ENCODE assay signal across 26 cellular contexts in genomic region chr10:9786576-9786975, GRCh38.
DNase-seq lines count a peak whose midpoint lies in the region; ATAC-seq, FAIRE-seq and TF ChIP-seq lines count a peak whose summit lies in the region.
"Had no signal": no experiment of that assay in that cellular context is flagged by ENCODE, and none has a peak within 500 bp of the region (broad histone marks: within the 10 kb centered on the region; RNA-seq: fewer than 3 reads in every experiment).

No MANE protein-coding gene starts in this region.

- H3K4me1 Mint-ChIP-seq in astrocyte (ENCODE audit: low read depth, unreplicated experiment) = peaks cover 26% of the 10 kb centered on the region
- H3K4me1 Mint-ChIP-seq in activated T-helper 1 cell treated with anti-CD3 and anti-CD28 coated beads, Interleukin-12 subunit alpha, Interleukin-12 subunit beta, Interleukin-2, Interleukin-4 antibody, amounts not matched to agents 30 ng/mL and 10 ng/mL and 1 ng/mL, durations not matched to agents 14 hours and 24 hours and 36 hours (ENCODE audit: low read depth) = no peaks in the 10 kb centered on the region
- H3K4me1 Mint-ChIP-seq: activated CD4-positive, alpha-beta T cell treated with anti-CD3 and anti-CD28 coated beads, Interleukin-2, amount 10 ng/mL, durations not matched to agents 7 days and 5 days; activated T-helper 17 cell treated with anti-CD3 and anti-CD28 coated beads, Interleukin-2, amount 50 U/mL, for 72 hours; brain had no signal

- peak overlapping the region; percentile 69 for H3K27ac Mint-ChIP-seq in astrocyte (ENCODE audit: unreplicated experiment)
- H3K27ac Mint-ChIP-seq in activated T-helper 1 cell treated with anti-CD3 and anti-CD28 coated beads, Interleukin-12 subunit alpha, Interleukin-12 subunit beta, Interleukin-2, Interleukin-4 antibody, amounts not matched to agents 30 ng/mL and 10 ng/mL and 1 ng/mL, durations not matched to agents 14 hours and 24 hours and 36 hours = no peak overlapping the region
- H3K27ac Mint-ChIP-seq: activated CD4-positive, alpha-beta T cell treated with anti-CD3 and anti-CD28 coated beads, Interleukin-2, amount 10 ng/mL, durations not matched to agents 7 days and 5 days; activated naive CD4-positive, alpha-beta T cell treated with anti-CD3 and anti-CD28 coated beads, Interleukin-2, amount 50 U/mL, for 72 hours; activated T-helper 17 cell treated with anti-CD3 and anti-CD28 coated beads, Interleukin-2, amount 50 U/mL, for 72 hours; brain had no signal

- H3K27me3 ChIP-seq in astrocyte (ENCODE audit: insufficient read depth, low read length) (no peaks in the 10 kb centered on the region), smooth muscle cell (ENCODE audit: low read depth) (no peaks in the 10 kb centered on the region)
- H3K27me3 ChIP-seq: BE2C, hepatocyte, stomach, transverse colon had no signal

- no peak overlapping the region for H3K4me3 ChIP-seq in astrocyte (ENCODE audit: insufficient read depth, low read depth, low read length)
- H3K4me3 ChIP-seq in fibroblast of pulmonary artery (replicated peaks; ENCODE audit: low read depth, low read length) = no peak overlapping the region
- H3K4me3 ChIP-seq in smooth muscle cell = no peak overlapping the region
- H3K4me3 ChIP-seq: coronary artery, hepatocyte, lower lobe of right lung, SK-N-MC, stomach, transverse colon had no signal

- H3K9me3 ChIP-seq in astrocyte (ENCODE audit: insufficient read depth, low read depth, low read length) = no peaks in the 10 kb centered on the region
- H3K9me3 ChIP-seq in smooth muscle cell (replicated peaks; ENCODE audit: low read depth) = no peaks in the 10 kb centered on the region
- H3K9me3 ChIP-seq: BE2C, lower lobe of right lung, transverse colon had no signal

- H3K4me3 Mint-ChIP-seq in astrocyte (ENCODE audit: unreplicated experiment) = no peak overlapping the region
- H3K4me3 Mint-ChIP-seq in activated T-helper 1 cell treated with anti-CD3 and anti-CD28 coated beads, Interleukin-12 subunit alpha, Interleukin-12 subunit beta, Interleukin-2, Interleukin-4 antibody, amounts not matched to agents 30 ng/mL and 10 ng/mL and 1 ng/mL, durations not matched to agents 14 hours and 24 hours and 36 hours = no peak overlapping the region
- H3K4me3 Mint-ChIP-seq: activated CD4-positive, alpha-beta T cell treated with anti-CD3 and anti-CD28 coated beads, Interleukin-2, amount 10 ng/mL, durations not matched to agents 7 days and 5 days; activated T-helper 17 cell treated with anti-CD3 and anti-CD28 coated beads, Interleukin-2, amount 50 U/mL, for 72 hours; brain had no signal

- H3F3A ChIP-seq in smooth muscle cell (ENCODE audit: low read depth) = no peaks in the 10 kb centered on the region

- 73% methylated on average over 3 of the region's 3 CpGs for WGBS in smooth muscle cell (ENCODE audit: low lambda C conversion rate)

- intact Hi-C loops in activated T-helper 1 cell treated with anti-CD3 and anti-CD28 coated beads, Interleukin-12 subunit alpha, Interleukin-12 subunit beta, Interleukin-2, Interleukin-4 antibody, amounts not matched to agents 30 ng/mL and 10 ng/mL and 1 ng/mL, durations not matched to agents 14 hours and 24 hours and 36 hours (cut with micrococcal nuclease) = no loop called here

- no peak for TF ChIP-seq CTCF in astrocyte (IDR thresholded peaks at IDR 0.05; ENCODE audit: insufficient read depth, low read depth, low read length)
- no peak for TF ChIP-seq CTCF in fibroblast of pulmonary artery (IDR thresholded peaks at IDR 0.05; ENCODE audit: low read length, missing control alignments)
- TF ChIP-seq CTCF in smooth muscle cell (IDR thresholded peaks at IDR 0.05; ENCODE audit: borderline replicate concordance, insufficient read depth, poor library complexity, severe bottlenecking) = no peak

- H3K79me2 ChIP-seq in astrocyte (ENCODE audit: insufficient read depth, low read length) (no peaks in the 10 kb centered on the region), smooth muscle cell (ENCODE audit: low read depth) (no peaks in the 10 kb centered on the region)
- H3K79me2 ChIP-seq: hepatocyte had no signal

- no peaks in the 10 kb centered on the region for H3K36me3 Mint-ChIP-seq in astrocyte (ENCODE audit: low read depth, unreplicated experiment)
- no peaks in the 10 kb centered on the region for H3K36me3 Mint-ChIP-seq in activated T-helper 1 cell treated with anti-CD3 and anti-CD28 coated beads, Interleukin-12 subunit alpha, Interleukin-12 subunit beta, Interleukin-2, Interleukin-4 antibody, amounts not matched to agents 30 ng/mL and 10 ng/mL and 1 ng/mL, durations not matched to agents 14 hours and 24 hours and 36 hours (ENCODE audit: low read depth)
- H3K36me3 Mint-ChIP-seq: activated naive CD4-positive, alpha-beta T cell treated with anti-CD3 and anti-CD28 coated beads, Interleukin-2, amount 50 U/mL, for 72 hours; brain had no signal

- H3K4me2 ChIP-seq in astrocyte (ENCODE audit: low read length) (peak overlapping the region; percentile 60), smooth muscle cell (no peak overlapping the region)
- H3K4me2 ChIP-seq: hepatocyte had no signal

- no peaks in the 10 kb centered on the region for H3K36me3 ChIP-seq in astrocyte (ENCODE audit: insufficient read depth, low read length)
- H3K36me3 ChIP-seq in smooth muscle cell (ENCODE audit: low read depth) = no peaks in the 10 kb centered on the region
- H3K36me3 ChIP-seq: BE2C, lower lobe of right lung, stomach, transverse colon had no signal

- H3K4me1 ChIP-seq in astrocyte (ENCODE audit: insufficient read depth, low read length) = peaks cover 23% of the 10 kb centered on the region
- H3K4me1 ChIP-seq in smooth muscle cell (ENCODE audit: low read depth) = no peaks in the 10 kb centered on the region
- H3K4me1 ChIP-seq: BE2C, lower lobe of right lung, stomach, transverse colon had no signal

- no peaks in the 10 kb centered on the region for H3K9me3 Mint-ChIP-seq in astrocyte (ENCODE audit: unreplicated experiment)
- no peaks in the 10 kb centered on the region for H3K9me3 Mint-ChIP-seq in activated T-helper 1 cell treated with anti-CD3 and anti-CD28 coated beads, Interleukin-12 subunit alpha, Interleukin-12 subunit beta, Interleukin-2, Interleukin-4 antibody, amounts not matched to agents 30 ng/mL and 10 ng/mL and 1 ng/mL, durations not matched to agents 14 hours and 24 hours and 36 hours
- H3K9me3 Mint-ChIP-seq: activated CD4-positive, alpha-beta T cell treated with anti-CD3 and anti-CD28 coated beads, Interleukin-2, amount 10 ng/mL, durations not matched to agents 7 days and 5 days; activated naive CD4-positive, alpha-beta T cell treated with anti-CD3 and anti-CD28 coated beads, Interleukin-2, amount 50 U/mL, for 72 hours; activated T-helper 17 cell treated with anti-CD3 and anti-CD28 coated beads, Interleukin-2, amount 50 U/mL, for 72 hours had no signal

- H3K27ac ChIP-seq in astrocyte (ENCODE audit: low read depth, low read length) (peak overlapping the region; percentile 75), smooth muscle cell (ENCODE audit: low read depth) (peak overlapping the region; percentile 3)
- H3K27ac ChIP-seq: coronary artery, hepatocyte, lower lobe of right lung, SK-N-MC, stomach, transverse colon, VCaP had no signal

- no peaks in the 10 kb centered on the region for H3K27me3 Mint-ChIP-seq in astrocyte (ENCODE audit: low read depth, unreplicated experiment)
- peaks cover 2% of the 10 kb centered on the region for H3K27me3 Mint-ChIP-seq in activated T-helper 1 cell treated with anti-CD3 and anti-CD28 coated beads, Interleukin-12 subunit alpha, Interleukin-12 subunit beta, Interleukin-2, Interleukin-4 antibody, amounts not matched to agents 30 ng/mL and 10 ng/mL and 1 ng/mL, durations not matched to agents 14 hours and 24 hours and 36 hours (ENCODE audit: insufficient read depth)
- H3K27me3 Mint-ChIP-seq: activated T-helper 17 cell treated with anti-CD3 and anti-CD28 coated beads, Interleukin-2, amount 50 U/mL, for 72 hours; brain had no signal

- peak overlapping the region; percentile 43 for H3K9ac ChIP-seq in astrocyte (ENCODE audit: low read length)
- H3K9ac ChIP-seq in smooth muscle cell (ENCODE audit: low read depth) = no peak overlapping the region

- peak overlapping the region; percentile 12 for H2AFZ ChIP-seq in astrocyte (ENCODE audit: low read depth, low read length)
- H2AFZ ChIP-seq in smooth muscle cell (ENCODE audit: low read depth) = no peak overlapping the region
- H2AFZ ChIP-seq: hepatocyte had no signal

- DNase-seq in HCEC 1CT (peak; percentile 52), astrocyte (ENCODE audit: low read depth) (peak; percentile 92), fibroblast of pulmonary artery (ENCODE audit: low read depth) (peak; percentile 44), smooth muscle cell (lab: John Stamatoyannopoulos, UW; ENCODE audit: unreplicated experiment) (no peak), SKM-1 (lab: John Stamatoyannopoulos, UW; ENCODE audit: unreplicated experiment) (no peak)
- no peak for DNase-seq in activated T-helper 1 cell treated with anti-CD3 and anti-CD28 coated beads, Interleukin-12 subunit alpha, Interleukin-12 subunit beta, Interleukin-2, Interleukin-4 antibody, amounts not matched to agents 30 ng/mL and 10 ng/mL and 1 ng/mL, durations not matched to agents 14 hours and 24 hours and 36 hours (ENCODE audit: low spot score)
- DNase-seq in stimulated activated naive CD4-positive, alpha-beta T cell treated with Interleukin-2 at 50 U/mL for 16 hours (lab: John Stamatoyannopoulos, UW) = no peak
- DNase-seq: activated CD4-positive, alpha-beta T cell treated with anti-CD3 and anti-CD28 coated beads, Interleukin-2, amount 10 ng/mL, durations not matched to agents 7 days and 5 days; BE2C; lower lobe of right lung; NCI-H1417; NCI-H510A; stimulated activated CD4-positive, alpha-beta T cell treated with anti-CD3 and anti-CD28 coated beads, Interleukin-4, amount 100 ng/mL, for 4 hours; stomach; transverse colon had no signal

- ATAC-seq in GM18867 (IDR thresholded peaks at IDR 0.05; ENCODE audit: unreplicated experiment) = no peak
- ATAC-seq: activated naive CD4-positive, alpha-beta T cell treated with anti-CD3 and anti-CD28 coated beads, Interleukin-2, amount 50 U/mL, for 72 hours; activated T-helper 17 cell treated with anti-CD3 and anti-CD28 coated beads, Interleukin-2, amount 50 U/mL, for 72 hours; HepG2; lower lobe of right lung had no signal

- FAIRE-seq in astrocyte (lab: Jason Lieb, UNC) = no peak
- FAIRE-seq: endometrium, GM12892, HepG2 had no signal

- H4K20me1 ChIP-seq in astrocyte (ENCODE audit: insufficient read depth, low read length) = no peaks in the 10 kb centered on the region
- H4K20me1 ChIP-seq in smooth muscle cell (ENCODE audit: low read depth) = no peaks in the 10 kb centered on the region

Comparison
In these comparisons a context has a peak if more than half of its experiments do, and no peak if none do; other contexts are left out.
1. DNase-seq: peak in HCEC 1CT (single experiment), astrocyte (single experiment) and fibroblast of pulmonary artery (single experiment); none in smooth muscle cell (single experiment), activated T-helper 1 cell treated with anti-CD3 and anti-CD28 coated beads, Interleukin-12 subunit alpha, Interleukin-12 subunit beta, Interleukin-2, Interleukin-4 antibody, amounts not matched to agents 30 ng/mL and 10 ng/mL and 1 ng/mL, durations not matched to agents 14 hours and 24 hours and 36 hours (single experiment), stimulated activated naive CD4-positive, alpha-beta T cell treated with Interleukin-2 at 50 U/mL for 16 hours (single experiment) and SKM-1 (single experiment).